Comparison of ENCODE assay signal across 7 cellular contexts in genomic region chr1:175373786-175374623, GRCh38.
DNase-seq lines count a peak whose midpoint lies in the region; ATAC-seq and TF ChIP-seq lines count a peak whose summit lies in the region.

No MANE protein-coding gene starts in this region.

- no peak overlapping the region for H3K4me3 ChIP-seq in lower lobe of right lung

- TF ChIP-seq CTCF in lower lobe of right lung (IDR thresholded peaks at IDR 0.05), result peak; percentile 61

- H3K4me1 ChIP-seq in lower lobe of right lung, result no peaks in the 10 kb centered on the region

- H3K36me3 ChIP-seq in lower lobe of right lung, result no peaks in the 10 kb centered on the region

- H3K27ac ChIP-seq in lower lobe of right lung, result no peak overlapping the region

- peak; percentile 31 for DNase-seq in DMS53 treated with DMSO at 0.1 percent for 48 hours (lab: John Stamatoyannopoulos, UW; ENCODE audit: unreplicated experiment)
- DNase-seq in NCI-H526 treated with DMSO at 0.1 percent for 48 hours (lab: John Stamatoyannopoulos, UW), result peak; percentile 30
- DNase-seq in cerebellum (ENCODE audit: low spot score), result peak; percentile 56
- DNase-seq in lower lobe of right lung, result no peak
- no peak for DNase-seq in effector CD4-positive, alpha-beta T cell
- DNase-seq in NCI-H1105 (lab: John Stamatoyannopoulos, UW), result no peak

- no peaks in the 10 kb centered on the region for H3K27me3 ChIP-seq in lower lobe of right lung (ENCODE audit: low read depth)

- no peaks in the 10 kb centered on the region for H3K9me3 ChIP-seq in lower lobe of right lung

- ATAC-seq in GM19351 (IDR thresholded peaks at IDR 0.05; ENCODE audit: unreplicated experiment) (peak; percentile 56), lower lobe of right lung (peak; percentile 35 to 65)

- intact Hi-C loops in lower lobe of right lung (cut with DNase I), result no loop called here

Comparison
In these comparisons a context has a peak if more than half of its experiments do, and no peak if none do; other contexts are left out.
1. DNase-seq: peak in DMS53 treated with DMSO at 0.1 percent for 48 hours (single experiment), NCI-H526 treated with DMSO at 0.1 percent for 48 hours (single experiment) and cerebellum (single experiment); none in lower lobe of right lung (single experiment), effector CD4-positive, alpha-beta T cell (single experiment) and NCI-H1105 (single experiment).